8 cellular contexts compared by ENCODE assay signal in the genomic region with DNA sequence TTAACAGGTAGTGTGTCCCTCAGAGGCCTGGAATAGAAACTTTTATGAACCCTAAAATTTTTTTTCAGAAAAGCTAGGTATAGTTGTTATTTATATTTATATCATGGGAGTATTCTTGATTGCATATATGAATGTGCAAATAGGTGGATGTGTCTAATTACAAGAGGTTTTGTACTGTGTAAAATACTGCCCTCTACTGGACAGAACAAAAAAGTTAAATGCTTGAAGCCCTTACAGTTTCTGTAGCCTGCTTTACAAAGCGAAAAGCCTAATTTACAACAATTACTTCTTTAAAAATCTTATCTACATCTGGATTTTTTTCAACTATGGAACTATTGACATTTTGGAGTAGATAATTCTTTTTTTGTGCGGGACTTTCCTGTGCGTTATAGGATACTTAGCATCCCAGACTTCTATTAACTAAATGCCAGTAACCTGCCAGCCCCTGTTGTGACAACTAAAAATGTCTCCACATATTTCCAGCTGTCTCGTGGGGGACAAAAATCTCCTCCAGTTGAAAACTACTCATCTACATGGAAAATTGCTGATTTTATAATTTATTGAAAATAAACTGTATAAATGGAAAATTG. TPM values are rescaled to one million over a fixed set of nuclear protein-coding genes. Genes with fewer than 3 reads are reported as not detected.
DNase-seq lines count a peak whose midpoint lies in the region; ATAC-seq and TF ChIP-seq lines count a peak whose summit lies in the region.

No MANE protein-coding gene starts in this region.

- H3K4me3 ChIP-seq in cardiac fibroblast (replicated peaks in 1 of 2; ENCODE audit: low read depth in 2 of 2, low read length in 2 of 2) = no peak overlapping the region

- ATAC-seq in HG03175 (IDR thresholded peaks at IDR 0.05; ENCODE audit: unreplicated experiment) (peak; percentile 55), HG02840 (IDR thresholded peaks at IDR 0.05; ENCODE audit: low FRiP score, unreplicated experiment) (no peak)
- no peak for ATAC-seq in activated CD4-positive, CD25-positive, alpha-beta regulatory T cell treated with anti-CD3 and anti-CD28 coated beads, Interleukin-2, amount 50 U/mL, for 24 hours

- peak; percentile 20; the same call in 1 of the 2 replicates for TF ChIP-seq CTCF in GM12874 (IDR thresholded peaks at IDR 0.05; ENCODE audit: insufficient read depth, low read depth, low read length)
- peak; percentile 49 for TF ChIP-seq CTCF in cardiac fibroblast (IDR thresholded peaks at IDR 0.05; ENCODE audit: low read depth, low read length)

- DNase-seq in A172 (ENCODE audit: low spot score) (peak; percentile 46), NCI-H748 (lab: John Stamatoyannopoulos, UW; ENCODE audit: unreplicated experiment) (peak; percentile 57), cardiac fibroblast (ENCODE audit: low read depth in 2 of 2) (peak; percentile 77 to 78), left kidney (ENCODE audit: low read depth, low spot score) (peak; percentile 81)

RNA-seq across cellular contexts. Expression of gene ENPEP, which starts 35.1 kb away (rescaled TPM):
- total RNA-seq in A172 (2014; rRNA removed; shearing (Covaris generic)) = not detected in 2 replicates
